Comparison of ENCODE assay signal across 23 cellular contexts in genomic region chr2:215535125-215535668, GRCh38.
A peak's percentile ranks its signal among the peaks of the same experiment; 100 is the strongest.
DNase-seq lines count a peak whose midpoint lies in the region; ATAC-seq, FAIRE-seq and TF ChIP-seq lines count a peak whose summit lies in the region.
"Had no signal": no experiment of that assay in that cellular context is flagged by ENCODE, and none has a peak within 500 bp of the region (broad histone marks: within the 10 kb centered on the region; RNA-seq: fewer than 3 reads in every experiment).

No MANE protein-coding gene starts in this region.

- peak overlapping the region; percentile 72; the same call in 1 of the 2 replicates for H4K5ac ChIP-seq in IMR-90 (ENCODE audit: low read depth, low read length)

- H3K36me3 ChIP-seq in IMR-90 (ENCODE audit: control insufficient read depth, insufficient read depth, low read length): no peaks in the 10 kb centered on the region
- no peaks in the 10 kb centered on the region for H3K36me3 ChIP-seq in mesenchymal stem cell (ENCODE audit: control insufficient read depth in 1 of 2, insufficient read depth in 2 of 2, low read depth in 1 of 2, low read length in 2 of 2)
- H3K36me3 ChIP-seq: gastroesophageal sphincter, transverse colon had no signal

- H3K4me3 ChIP-seq in A549: no peak overlapping the region
- no peak overlapping the region for H3K4me3 ChIP-seq in IMR-90 (ENCODE audit: insufficient read depth, low read depth, low read length)
- H3K4me3 ChIP-seq in astrocyte of the spinal cord (ENCODE audit: low read depth, low read length): no peak overlapping the region
- no peak overlapping the region for H3K4me3 ChIP-seq in mesenchymal stem cell (ENCODE audit: insufficient read depth in 1 of 2, low read depth in 1 of 2, low read length in 2 of 2)
- H3K4me3 ChIP-seq: gastroesophageal sphincter, transverse colon had no signal

- dilution Hi-C loops in IMR-90 (cut with HindIII; ENCODE audit: low sequenced_read_pairs, unreplicated experiment): no loop called here

- peak overlapping the region; percentile 80 for H2BK120ac ChIP-seq in IMR-90 (ENCODE audit: low read depth, low read length)
- H2BK120ac ChIP-seq in mesenchymal stem cell (ENCODE audit: low read depth, low read length): no peak overlapping the region

- H2BK12ac ChIP-seq in mesenchymal stem cell (ENCODE audit: low read length in 2 of 2): peak overlapping the region; percentile 11 to 92

- DNase-seq in A549 (ENCODE audit: low read depth in 1 of 2, low spot score in 1 of 2) (no peak), IMR-90 (no peak), astrocyte of the spinal cord (ENCODE audit: low read depth, low spot score) (peak; percentile 46), mesenchymal stem cell (peak; percentile 43), NCI-H1436 (lab: John Stamatoyannopoulos, UW) (no peak), COLO668 (lab: John Stamatoyannopoulos, UW; ENCODE audit: unreplicated experiment) (no peak), RWPE1 (ENCODE audit: low spot score) (no peak)
- DNase-seq in stimulated activated CD4-positive, alpha-beta T cell treated with anti-CD3 and anti-CD28 coated beads, Interleukin-15, amount 100 ng/mL, for 24 hours: no peak
- DNase-seq: ACHN; activated CD8-positive, alpha-beta memory T cell treated with anti-CD3 and anti-CD28 coated beads for 24 hours; activated naive CD4-positive, alpha-beta T cell treated with anti-CD3 and anti-CD28 coated beads for 36 hours; activated T-cell treated with anti-CD3 and anti-CD28 coated beads, Interleukin-2, amount 50 U/mL, for 48 hours; C1 segment of cervical spinal cord; KBM-7; NCI-H2029; NCI-H2227 treated with DMSO at 0.1 percent for 48 hours; SHP77 treated with DMSO at 0.1 percent for 48 hours; small intestine; stimulated activated CD4-positive, alpha-beta T cell treated with anti-CD3 and anti-CD28 coated beads, Interleukin-4, amount 100 ng/mL, for 1 hour; transverse colon had no signal

- TF ChIP-seq RAD21 in A549 (conservative IDR thresholded peaks at IDR 0.05 in 1 of 2, IDR thresholded peaks at IDR 0.05 in 1 of 2): no peak
- TF ChIP-seq RAD21 in IMR-90 (IDR thresholded peaks at IDR 0.05; ENCODE audit: low read length): no peak

- H3K14ac ChIP-seq in IMR-90 (replicated peaks; ENCODE audit: low read depth, low read length) (peak overlapping the region; percentile 66), mesenchymal stem cell (ENCODE audit: low read length in 2 of 2) (no peak overlapping the region)

- H3K4me2 ChIP-seq in A549 (no peak overlapping the region), IMR-90 (ENCODE audit: low read depth, low read length) (no peak overlapping the region), mesenchymal stem cell (ENCODE audit: low read length, poor library complexity, severe bottlenecking) (no peak overlapping the region)

- intact Hi-C loops in IMR-90 (cut with micrococcal nuclease): no loop called here

- H4K91ac ChIP-seq in IMR-90 (ENCODE audit: insufficient read depth, low read depth, low read length) (peak overlapping the region; percentile 35; the same call in 1 of the 2 replicates), mesenchymal stem cell (ENCODE audit: low read length) (no peak overlapping the region)

- no peak overlapping the region for H3K56ac ChIP-seq in IMR-90 (ENCODE audit: extremely low read depth, insufficient read depth, low read length)

- H4K8ac ChIP-seq in IMR-90 (ENCODE audit: low read depth in 2 of 2, low read length in 2 of 2): peak overlapping the region in 1 of 2 experiments; percentile 11; a peak in 1 of 4 replicates
- H4K8ac ChIP-seq in mesenchymal stem cell (ENCODE audit: low read length): no peak overlapping the region

- peak overlapping the region; percentile 85 for H2BK5ac ChIP-seq in IMR-90 (ENCODE audit: low read depth, low read length, poor library complexity, severe bottlenecking)
- H2BK5ac ChIP-seq in mesenchymal stem cell (ENCODE audit: low read depth, low read length, poor library complexity, severe bottlenecking): no peak overlapping the region

- H3K23ac ChIP-seq in IMR-90 (ENCODE audit: low read depth, low read length) (peak overlapping the region; percentile 31; the same call in 1 of the 2 replicates), mesenchymal stem cell (ENCODE audit: low read length in 2 of 2) (no peak overlapping the region)

- no peak for TF ChIP-seq EP300 in A549 (IDR thresholded peaks at IDR 0.05)

- H2BK15ac ChIP-seq in IMR-90 (ENCODE audit: low read depth, low read length) (peak overlapping the region; percentile 62; the same call in 1 of the 3 replicates), mesenchymal stem cell (ENCODE audit: low read depth, poor library complexity, severe bottlenecking) (no peak overlapping the region)

- H2AK5ac ChIP-seq in IMR-90 (ENCODE audit: low read depth, low read length): peak overlapping the region; percentile 87
- no peak overlapping the region for H2AK5ac ChIP-seq in mesenchymal stem cell (ENCODE audit: low read length, severe bottlenecking)

- whole genome bisulfite sequencing in A549 (ENCODE audit: missing lambda C conversion rate): 72% methylated on average over 3 of the region's 3 CpGs
- no CpG with 5 or more reads among the region's 3 CpGs for WGBS in IMR-90 (ENCODE audit: extremely low coverage in 2 of 2, insufficient read length in 1 of 2), 2 experiments
- WGBS in mesenchymal stem cell: 100% methylated on average over 2 of the region's 3 CpGs

- no peaks in the 10 kb centered on the region; the same call in 1 of the 2 replicates for H3K9me1 ChIP-seq in IMR-90 (ENCODE audit: insufficient read depth, low read length)

- TF ChIP-seq POLR2A in A549 (IDR thresholded peaks at IDR 0.05; ENCODE audit: low read length) (no peak), IMR-90 (IDR thresholded peaks at IDR 0.05; ENCODE audit: low read depth, low read length) (no peak)

- POLR2A ChIA-PET in A549 (lab: Yijun Ruan, JAX): no interaction called here
- POLR2A ChIA-PET in IMR-90 (lab: Charles Lee; ENCODE audit: unreplicated experiment): no interaction called here
- POLR2A ChIA-PET in RWPE1 (lab: Yijun Ruan, JAX; ENCODE audit: low non-redundant PET): no interaction called here

- in situ Hi-C loops in IMR-90 (cut with MboI; ENCODE audit: low sequenced_read_pairs) (no loop called here), astrocyte of the spinal cord (cut with HindIII; ENCODE audit: low sequenced_read_pairs) (no loop called here)

- H3K9ac ChIP-seq in IMR-90 (ENCODE audit: low read depth, low read length) (no peak overlapping the region), mesenchymal stem cell (ENCODE audit: low read length) (peak overlapping the region; percentile 68)

- H3K18ac ChIP-seq in IMR-90 (ENCODE audit: low read depth, low read length) (peak overlapping the region; percentile 61), mesenchymal stem cell (ENCODE audit: low read depth in 1 of 2, low read length in 2 of 2) (peak overlapping the region in 1 of 2 experiments; percentile 81)

- no peak overlapping the region for H2AK9ac ChIP-seq in IMR-90 (replicated peaks; ENCODE audit: low read depth, low read length, poor library complexity)

- H2BK20ac ChIP-seq in IMR-90 (ENCODE audit: low read depth, low read length): peak overlapping the region; percentile 86

- H3K27ac ChIP-seq in A549 (no peak overlapping the region), IMR-90 (ENCODE audit: insufficient read depth, low read length) (no peak overlapping the region), mesenchymal stem cell (ENCODE audit: low read length, poor library complexity, severe bottlenecking) (no peak overlapping the region), RWPE1 (no peak overlapping the region)
- H3K27ac ChIP-seq: epithelial cell of prostate, gastroesophageal sphincter, transverse colon had no signal

- TF ChIP-seq CTCF in A549 (IDR thresholded peaks at IDR 0.05) (no peak), IMR-90 (conservative IDR thresholded peaks at IDR 0.05; ENCODE audit: low read depth, low read length) (no peak), astrocyte of the spinal cord (IDR thresholded peaks at IDR 0.05; ENCODE audit: low read depth, low read length) (no peak), RWPE1 (conservative IDR thresholded peaks at IDR 0.05; ENCODE audit: low read depth) (no peak)

- H3K4ac ChIP-seq in IMR-90 (ENCODE audit: low read depth, low read length) (peak overlapping the region; percentile 60; the same call in 1 of the 2 replicates), mesenchymal stem cell (ENCODE audit: low read depth in 1 of 2, low read length in 2 of 2) (peak overlapping the region in 1 of 2 experiments; percentile 41)

- H3K27me3 ChIP-seq in IMR-90 (ENCODE audit: control insufficient read depth, insufficient read depth, low read length) (no peaks in the 10 kb centered on the region), mesenchymal stem cell (ENCODE audit: control insufficient read depth in 1 of 2, insufficient read depth in 1 of 2, low read length in 2 of 2) (no peaks in the 10 kb centered on the region)
- H3K27me3 ChIP-seq: gastroesophageal sphincter, transverse colon had no signal

- H3K9me3 ChIP-seq in A549 (no peaks in the 10 kb centered on the region), IMR-90 (ENCODE audit: control insufficient read depth, insufficient read depth, low read length) (0 out of 2 replicates have a peak, but pooled peaks cover 5% of the 10 kb centered on the region), mesenchymal stem cell (ENCODE audit: control insufficient read depth, low read length) (no peaks in the 10 kb centered on the region)
- H3K9me3 ChIP-seq: transverse colon had no signal

- no peak for FAIRE-seq in A549 (lab: Jason Lieb, UNC)
- FAIRE-seq: keratinocyte, small intestine had no signal

- H2AFZ ChIP-seq in IMR-90 (replicated peaks; ENCODE audit: low read length, poor library complexity): no peak overlapping the region
- H2AFZ ChIP-seq in mesenchymal stem cell (ENCODE audit: low read depth, low read length): no peak overlapping the region

- H3K79me1 ChIP-seq in IMR-90 (ENCODE audit: low read depth in 1 of 2, low read length in 2 of 2) (no peaks in the 10 kb centered on the region), mesenchymal stem cell (replicated peaks; ENCODE audit: low read length, poor library complexity, severe bottlenecking) (no peaks in the 10 kb centered on the region)

- no peaks in the 10 kb centered on the region for H4K20me1 ChIP-seq in IMR-90 (ENCODE audit: insufficient read depth, low read length)

- H3K4me1 ChIP-seq in A549 (peaks cover 23% of the 10 kb centered on the region), IMR-90 (ENCODE audit: control insufficient read depth, insufficient read depth, low read length) (peaks cover 11% of the 10 kb centered on the region), mesenchymal stem cell (ENCODE audit: control insufficient read depth, insufficient read depth, low read depth, low read length) (no peaks in the 10 kb centered on the region)

- BruUV-seq in IMR-90 (replicated peaks; lab: Mats Ljungman, UMichigan): no TSS peak

- CTCF ChIA-PET in A549 (lab: Yijun Ruan, JAX): no interaction called here
- CTCF ChIA-PET in IMR-90 (lab: Yijun Ruan, JAX): no interaction called here
- CTCF ChIA-PET in RWPE1 (lab: Yijun Ruan, JAX): interaction anchor here (0.6 to 0.7 kb wide), 2 partner anchors 15 to 641 kb away, joined by 3 read pairs; no protein-coding TSS in a partner anchor

- ATAC-seq in A549 (no peak), IMR-90 (ENCODE audit: low read depth) (no peak)
- ATAC-seq: gastroesophageal sphincter had no signal

TF ChIP-seq in A549, 52 proteins besides CTCF, POLR2A, EP300 and RAD21 (continues in another document):
- no peak for TF ChIP-seq RARB (CRISPR knock-in tag; IDR thresholded peaks at IDR 0.05)

TF ChIP-seq in IMR-90, 13 proteins besides CTCF, POLR2A, EP300 and RAD21 (continues in another document):
- TF ChIP-seq CHD1 (IDR thresholded peaks at IDR 0.05; ENCODE audit: low read depth, low read length) (no peak), SMC3 (IDR thresholded peaks at IDR 0.05; ENCODE audit: low read depth, low read length) (no peak)

Comparison
In these comparisons a context has a peak if more than half of its experiments do, and no peak if none do; other contexts are left out.
1. DNase-seq: peak in astrocyte of the spinal cord (single experiment) and mesenchymal stem cell (single experiment); none in A549 (0 of 2), IMR-90 (single experiment), NCI-H1436 (single experiment), COLO668 (single experiment), stimulated activated CD4-positive, alpha-beta T cell treated with anti-CD3 and anti-CD28 coated beads, Interleukin-15, amount 100 ng/mL, for 24 hours (single experiment) and RWPE1 (single experiment).